Comparison of ENCODE assay signal across 8 cellular contexts in the genomic region with DNA sequence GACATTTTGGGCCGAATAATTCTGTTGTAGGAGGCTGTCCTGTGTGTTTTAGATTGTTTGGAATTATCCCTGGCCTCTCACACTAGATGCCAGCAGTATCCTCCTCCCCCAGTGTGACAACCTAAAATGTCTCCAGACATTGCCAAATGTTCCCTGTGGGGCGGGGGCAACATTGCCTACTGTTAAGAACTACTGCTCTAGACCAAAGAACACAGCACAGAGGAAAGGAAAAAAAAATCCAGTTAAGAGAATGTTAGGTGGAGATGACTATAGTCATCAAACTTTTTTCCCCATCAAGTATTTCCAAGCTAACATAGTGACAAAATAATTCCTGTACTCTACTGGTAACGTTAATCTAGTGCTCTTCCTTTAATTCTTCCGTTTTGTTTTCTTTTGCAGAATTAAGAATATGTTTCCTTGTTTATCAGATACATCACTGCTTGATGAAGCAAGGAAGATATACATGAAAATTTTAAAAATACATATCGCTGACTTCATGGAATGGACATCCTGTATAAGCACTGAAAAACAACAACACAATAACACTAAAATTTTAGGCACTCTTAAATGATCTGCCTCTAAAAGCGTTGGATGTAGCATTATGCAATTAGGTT. TPM values are rescaled to one million over a fixed set of nuclear protein-coding genes. Genes with fewer than 3 reads are reported as not detected.
DNase-seq lines count a peak whose midpoint lies in the region; ATAC-seq and TF ChIP-seq lines count a peak whose summit lies in the region.

No MANE protein-coding gene starts in this region.

- H3K4me2 ChIP-seq in PC-3 (ENCODE audit: low read length) = peak overlapping the region; percentile 88

- peaks cover 5% of the 10 kb centered on the region for H3F3A ChIP-seq in PC-3 (ENCODE audit: low read length, unreplicated experiment)

- peak overlapping the region; percentile 97 for H3K27ac ChIP-seq in PC-3 (ENCODE audit: low read length)
- peak overlapping the region; percentile 97 for H3K27ac ChIP-seq in epithelial cell of prostate

- peak overlapping the region; percentile 61 for H3K4me3 Mint-ChIP-seq in stimulated activated memory B cell treated with anti-CD40 and anti-IgM and Interleukin-4, amounts not matched to agents 10 μg/mL and 1 μg/mL and 100 μg/mL, for 72 hours

- CTCF ChIA-PET in PC-3 (lab: Charles Lee) = interaction anchor here (0.8 kb wide), 1 partner anchor 16 kb away, joined by 5 read pairs; no protein-coding TSS in a partner anchor

- H3K4me1 Mint-ChIP-seq in stimulated activated memory B cell treated with anti-CD40 and anti-IgM and Interleukin-4, amounts not matched to agents 10 μg/mL and 1 μg/mL and 100 μg/mL, for 72 hours = peaks cover 28% of the 10 kb centered on the region

- H3K9me3 Mint-ChIP-seq in stimulated activated memory B cell treated with anti-CD40 and anti-IgM and Interleukin-4, amounts not matched to agents 10 μg/mL and 1 μg/mL and 100 μg/mL, for 72 hours = no peaks in the 10 kb centered on the region

- peak; percentile 50 for DNase-seq in SIG-M5 treated with dmso at 0.1 percent for 504 hours (lab: John Stamatoyannopoulos, UW; ENCODE audit: unreplicated experiment)
- no peak for DNase-seq in SIG-M5 (lab: John Stamatoyannopoulos, UW)
- DNase-seq in PC-3 = peak; percentile 7
- no peak for DNase-seq in epithelial cell of prostate (ENCODE audit: low read depth, low spot score)
- DNase-seq in NCI-H2171 (lab: John Stamatoyannopoulos, UW) = no peak
- DNase-seq in HuH-7.5 (ENCODE audit: low spot score) = no peak

- no peak for ATAC-seq in PC-3
- ATAC-seq in stimulated activated memory B cell treated with anti-CD40 and anti-IgM and Interleukin-4, amounts not matched to agents 10 μg/mL and 1 μg/mL and 100 μg/mL, for 72 hours = no peak
- no peak for ATAC-seq in HG02852 (IDR thresholded peaks at IDR 0.05; ENCODE audit: unreplicated experiment)

- H3K9me2 ChIP-seq in PC-3 (replicated peaks; ENCODE audit: low read length) = no peaks in the 10 kb centered on the region

- H3K36me3 Mint-ChIP-seq in stimulated activated memory B cell treated with anti-CD40 and anti-IgM and Interleukin-4, amounts not matched to agents 10 μg/mL and 1 μg/mL and 100 μg/mL, for 72 hours = peaks cover 37% of the 10 kb centered on the region

- no peaks in the 10 kb centered on the region for H3K27me3 ChIP-seq in PC-3 (ENCODE audit: low read length)

- intact Hi-C loops in PC-3 (cut with micrococcal nuclease) = loop anchor here (5.0 kb wide), 2 partner anchors 177 to 257 kb away; no protein-coding TSS in a partner anchor

- no peaks in the 10 kb centered on the region for H3K9me3 ChIP-seq in PC-3 (ENCODE audit: low read length)

- H3K36me3 ChIP-seq in PC-3 (ENCODE audit: low read depth, low read length) = peaks cover 21% of the 10 kb centered on the region

- H4K20me1 ChIP-seq in PC-3 (ENCODE audit: low read length) = peaks cover 9% of the 10 kb centered on the region; the same call in 1 of the 2 replicates

- TF ChIP-seq CTCF in PC-3 (conservative IDR thresholded peaks at IDR 0.05; ENCODE audit: low read depth, low read length) = no peak

- POLR2A ChIA-PET in PC-3 (lab: Charles Lee; ENCODE audit: unreplicated experiment) = interaction anchor here (0.7 to 0.8 kb wide), 2 partner anchors 58 to 486 kb away, joined by 3 to 5 read pairs; no protein-coding TSS in a partner anchor

- no peak overlapping the region for H2AFZ ChIP-seq in PC-3 (ENCODE audit: low read length)

- peak overlapping the region; percentile 100 for H3K27ac Mint-ChIP-seq in stimulated activated memory B cell treated with anti-CD40 and anti-IgM and Interleukin-4, amounts not matched to agents 10 μg/mL and 1 μg/mL and 100 μg/mL, for 72 hours

- H3K4me3 ChIP-seq in PC-3 (ENCODE audit: low read length) = peak overlapping the region; percentile 94

- no peaks in the 10 kb centered on the region for H3K27me3 Mint-ChIP-seq in stimulated activated memory B cell treated with anti-CD40 and anti-IgM and Interleukin-4, amounts not matched to agents 10 μg/mL and 1 μg/mL and 100 μg/mL, for 72 hours

- TSS peak; percentile 70 for BruUV-seq in PC-3 (replicated peaks; lab: Mats Ljungman, UMichigan)

- peaks cover 83% of the 10 kb centered on the region for H3K79me2 ChIP-seq in PC-3 (ENCODE audit: low read length)

- peak overlapping the region; percentile 99 for H3K9ac ChIP-seq in PC-3 (ENCODE audit: low read length)

- H3K4me1 ChIP-seq in PC-3 (ENCODE audit: insufficient read depth, low read length) = peaks cover 31% of the 10 kb centered on the region

RNA-seq across cellular contexts. Expression of a gene that starts 3.6 kb away (rescaled TPM):
- total RNA-seq in PC-3 (2014; rRNA removed) = 29.2 and 37.2 TPM in 2 replicates

RNA-seq across cellular contexts. Expression of a gene that starts 24.8 kb away (rescaled TPM):
- total RNA-seq in PC-3 (2014; rRNA removed) = 0.52 and 2.1 TPM in 2 replicates

Comparison
In these comparisons a context has a peak if more than half of its experiments do, and no peak if none do; other contexts are left out.
1. DNase-seq: peak in SIG-M5 treated with dmso at 0.1 percent for 504 hours (single experiment) and PC-3 (single experiment); none in SIG-M5 (single experiment), epithelial cell of prostate (single experiment), NCI-H2171 (single experiment) and HuH-7.5 (single experiment).